ENCODE assay signal across 20 cellular contexts in the genomic region with DNA sequence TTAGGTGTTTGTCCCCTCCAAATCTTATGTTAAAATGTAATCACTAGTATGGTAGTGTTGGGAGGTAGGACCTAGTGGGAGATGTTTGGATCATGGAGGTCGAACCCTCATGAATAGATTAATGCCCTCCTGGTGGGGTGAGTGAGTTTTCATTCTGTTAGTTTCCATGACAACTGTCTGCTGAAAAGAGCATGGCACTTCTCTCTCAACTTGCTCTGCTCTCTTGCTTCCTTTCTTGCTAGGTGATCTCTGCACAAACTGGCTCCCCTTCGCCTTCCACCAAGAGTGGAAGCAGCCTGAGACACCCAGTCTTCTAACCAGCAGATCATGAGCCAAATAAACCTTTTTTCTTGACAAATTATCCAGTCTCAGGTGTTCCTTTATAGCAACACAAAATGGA.
"Had no signal": no experiment of that assay in that cellular context is flagged by ENCODE, and none has a peak within 500 bp of the region (broad histone marks: within the 10 kb centered on the region; RNA-seq: fewer than 3 reads in every experiment).

No MANE protein-coding gene starts in this region.

- ATAC-seq: activated T-helper 17 cell treated with anti-CD3 and anti-CD28 coated beads, Interleukin-2, amount 50 U/mL, for 72 hours; foreskin keratinocyte; left cardiac atrium; naive thymus-derived CD8-positive, alpha-beta T cell; upper lobe of right lung had no signal

- H3K4me3 ChIP-seq: dorsolateral prefrontal cortex, upper lobe of right lung had no signal

- H3K27ac ChIP-seq: dorsolateral prefrontal cortex, foreskin keratinocyte, upper lobe of right lung had no signal

- H3K9me3 ChIP-seq: upper lobe of right lung had no signal

- H3K36me3 ChIP-seq: upper lobe of right lung had no signal

- H3K4me1 ChIP-seq: foreskin keratinocyte, upper lobe of right lung had no signal

- DNase-seq: activated B cell treated with CpG ODN at 0.5 μM for 24 hours; activated CD4-positive, alpha-beta memory T cell treated with anti-CD3 and anti-CD28 coated beads, Interleukin-2, amount 10 ng/mL, durations not matched to agents 7 days and 5 days; activated CD4-positive, alpha-beta T cell treated with anti-CD3 and anti-CD28 coated beads for 48 hours; activated naive CD4-positive, alpha-beta T cell; activated naive CD8-positive, alpha-beta T cell treated with anti-CD3 and anti-CD28 coated beads for 36 hours; activated T-cell treated with anti-CD3 and anti-CD28 coated beads, Interleukin-2, amount 50 U/mL, for 1 hour; amniotic stem cell; dorsolateral prefrontal cortex; foreskin keratinocyte; glutamatergic neuron; hippocampal formation; left cardiac atrium; mesenchymal stem cell; naive thymus-derived CD8-positive, alpha-beta T cell; occipital lobe; posterior cingulate gyrus; stimulated activated CD8-positive, alpha-beta memory T cell treated with anti-CD3 and anti-CD28 coated beads, Interleukin-4, amount 100 ng/mL, for 48 hours; stimulated activated naive CD4-positive, alpha-beta T cell; upper lobe of right lung had no signal

- H3K27me3 ChIP-seq: upper lobe of right lung had no signal
